29 cellular contexts compared by ENCODE assay signal in the genomic region with DNA sequence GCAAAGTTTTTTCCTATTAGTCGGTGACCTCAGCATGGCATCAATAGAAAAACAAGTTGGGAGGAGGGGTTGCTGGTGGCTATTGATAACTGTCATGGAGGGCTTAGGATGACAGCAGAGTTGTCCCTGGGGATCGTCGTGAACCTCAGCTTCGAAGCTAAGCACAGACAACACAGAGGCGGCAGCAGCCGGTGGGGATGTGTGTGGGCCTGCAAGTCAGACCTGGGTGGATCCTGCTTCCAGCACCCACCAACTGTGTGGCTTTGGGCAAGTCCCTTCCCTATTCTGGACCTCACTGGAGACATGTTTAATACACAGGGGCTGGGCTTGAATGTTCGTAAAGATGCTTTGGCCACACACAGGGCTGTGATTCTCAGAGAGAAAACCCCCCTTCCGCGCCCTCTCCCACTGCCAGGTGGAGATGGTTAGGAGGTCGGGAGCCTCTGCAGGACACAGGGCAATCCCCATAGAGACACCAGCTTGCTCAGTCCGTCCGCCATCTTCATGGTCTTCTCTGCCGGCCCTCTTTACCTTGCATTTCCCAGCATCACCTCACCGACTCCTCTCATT.
"Had no signal": no experiment of that assay in that cellular context is flagged by ENCODE, and none has a peak within 500 bp of the region (broad histone marks: within the 10 kb centered on the region; RNA-seq: fewer than 3 reads in every experiment).

No MANE protein-coding gene starts in this region.

- DNase-seq: activated CD4-positive, alpha-beta T cell treated with anti-CD3 and anti-CD28 coated beads for 36 hours; activated CD4-positive, alpha-beta T cell treated with anti-CD3 and anti-CD28 coated beads, Interleukin-2, amount 50 U/mL, for 1 hour; activated CD4-positive, alpha-beta T cell treated with anti-CD3 and anti-CD28 coated beads, Interleukin-2, amount 50 U/mL, for 48 hours; activated CD4-positive, CD25-positive, alpha-beta regulatory T cell; activated CD4-positive, CD25-positive, alpha-beta regulatory T cell treated with anti-CD3 and anti-CD28 coated beads, Interleukin-2, amount 50 U/mL, for 72 hours; activated CD8-positive, alpha-beta memory T cell treated with anti-CD3 and anti-CD28 coated beads for 24 hours; activated CD8-positive, alpha-beta T cell treated with anti-CD3 and anti-CD28 coated beads for 36 hours; activated effector memory CD4-positive, alpha-beta T cell treated with Interleukin-2 at 50 U/mL for 16 hours; activated gamma-delta T cell treated with Interleukin-2 at 50 U/mL for 16 hours; activated naive CD4-positive, alpha-beta T cell treated with anti-CD3 and anti-CD28 coated beads, Interleukin-2, amount 50 U/mL, for 16 hours; activated naive CD4-positive, alpha-beta T cell treated with Interleukin-2 at 50 U/mL for 16 hours; activated T-cell treated with anti-CD3 and anti-CD28 coated beads, Interleukin-2, amount 50 U/mL, for 4 hours; amniotic stem cell; anterior cingulate cortex; brain microvascular endothelial cell; central memory CD4-positive, alpha-beta T cell; cerebellar nuclear complex; colonic mucosa; effector CD8-positive, alpha-beta T cell; foreskin fibroblast; T-helper 2 cell had no signal

- H3K27ac ChIP-seq: brain microvascular endothelial cell, cardiac muscle cell, colonic mucosa, epithelial cell of prostate had no signal

- H3K27me3 ChIP-seq: brain microvascular endothelial cell, cardiac muscle cell, colonic mucosa had no signal

- H3K4me3 ChIP-seq: cardiac muscle cell, colonic mucosa had no signal

- H3K9me3 ChIP-seq: colonic mucosa had no signal

- H3K36me3 ChIP-seq: brain microvascular endothelial cell, cardiac muscle cell, colonic mucosa had no signal

- H3K9me3 Mint-ChIP-seq: activated CD8-positive, alpha-beta T cell treated with anti-CD3 and anti-CD28 coated beads for 36 hours; activated T-cell treated with anti-CD3 and anti-CD28 coated beads, Interleukin-2, amount 50 U/mL, for 4 hours; activated T-helper 17 cell treated with anti-CD3 and anti-CD28 coated beads, Interleukin-2, amount 50 U/mL, for 72 hours had no signal

- H3K27ac Mint-ChIP-seq: activated CD4-positive, alpha-beta T cell treated with anti-CD3 and anti-CD28 coated beads for 36 hours; activated CD8-positive, alpha-beta T cell treated with anti-CD3 and anti-CD28 coated beads for 36 hours; activated naive CD8-positive, alpha-beta T cell; activated T-helper 17 cell treated with anti-CD3 and anti-CD28 coated beads, Interleukin-2, amount 50 U/mL, for 72 hours had no signal

- H3K4me1 ChIP-seq: colonic mucosa had no signal

- FAIRE-seq: astrocyte, endometrium, endothelial cell of umbilical vein, frontal cortex had no signal

- H3K4me1 Mint-ChIP-seq: activated CD4-positive, alpha-beta T cell treated with anti-CD3 and anti-CD28 coated beads for 36 hours; activated T-helper 17 cell treated with anti-CD3 and anti-CD28 coated beads, Interleukin-2, amount 50 U/mL, for 72 hours had no signal

- H3K4me3 Mint-ChIP-seq: activated CD4-positive, alpha-beta T cell treated with anti-CD3 and anti-CD28 coated beads for 36 hours; activated CD8-positive, alpha-beta T cell treated with anti-CD3 and anti-CD28 coated beads for 36 hours; activated naive CD8-positive, alpha-beta T cell; activated T-cell treated with anti-CD3 and anti-CD28 coated beads, Interleukin-2, amount 50 U/mL, for 4 hours; activated T-helper 17 cell treated with anti-CD3 and anti-CD28 coated beads, Interleukin-2, amount 50 U/mL, for 72 hours had no signal
